Comparison of ENCODE assay signal across 8 cellular contexts in the genomic region with DNA sequence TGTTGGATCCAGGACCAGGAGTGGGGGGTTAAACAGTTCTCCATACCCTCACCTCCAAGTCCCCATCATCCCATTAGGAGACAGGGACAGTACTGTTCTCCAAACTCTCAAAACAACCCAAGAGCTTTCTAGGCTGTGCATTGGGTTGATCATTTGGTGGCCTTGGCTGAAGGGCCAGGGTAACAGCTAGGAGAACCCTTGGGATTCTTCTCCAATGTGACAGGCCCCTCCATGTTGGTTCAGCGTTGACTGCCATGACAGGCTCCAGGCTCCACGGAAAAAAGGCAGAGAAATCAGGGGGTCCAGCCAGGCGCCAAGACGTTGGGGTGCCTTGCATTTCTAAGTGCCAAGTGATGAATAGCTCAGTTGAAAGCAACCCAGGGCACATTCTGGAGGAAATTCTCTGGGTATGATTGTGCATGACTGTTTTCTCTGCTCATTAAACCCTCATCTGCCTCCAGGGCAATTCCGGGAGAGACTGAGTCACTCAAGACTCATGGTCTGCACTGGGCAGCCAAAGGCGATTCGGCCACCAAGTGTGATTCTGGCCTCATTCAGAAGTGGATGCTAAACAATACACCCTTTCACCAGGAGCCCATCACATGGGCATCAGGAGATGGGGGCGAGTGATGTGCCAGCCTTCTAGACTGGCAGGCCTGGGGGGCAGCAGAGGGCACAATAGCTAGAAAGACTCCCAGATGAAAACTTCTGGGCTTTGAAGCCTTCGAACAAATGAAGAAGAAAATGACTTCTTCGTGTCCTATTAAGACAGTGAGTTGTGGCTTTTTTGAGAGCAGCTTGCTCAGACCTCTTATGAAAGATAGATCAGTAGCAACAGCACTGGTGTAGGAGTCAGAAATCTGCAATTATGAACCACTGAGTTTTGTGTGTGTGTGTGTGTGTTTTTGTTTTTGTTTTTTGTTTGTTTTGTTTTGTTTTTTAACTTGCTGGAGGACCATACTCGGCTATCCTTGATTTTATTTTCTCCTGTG. TPM values are rescaled to one million over a fixed set of nuclear protein-coding genes. Genes with fewer than 3 reads are reported as not detected.
DNase-seq lines count a peak whose midpoint lies in the region; ATAC-seq, FAIRE-seq and TF ChIP-seq lines count a peak whose summit lies in the region.

No MANE protein-coding gene starts in this region.

- POLR2A ChIA-PET in A549 (lab: Yijun Ruan, JAX): interaction anchor here (2.3 kb wide), 1 partner anchor 27 kb away, joined by 10 read pairs; no protein-coding TSS in a partner anchor

- H3K27ac ChIP-seq in A549 (peak overlapping the region; percentile 76 to 87), KMS-11 (peak overlapping the region; percentile 30), lung (ENCODE audit: low read depth in 1 of 2, low read length in 1 of 2) (peak overlapping the region; percentile 7 to 86), upper lobe of right lung (peak overlapping the region; percentile 81)

- H3K4me3 ChIP-seq in A549 (no peak overlapping the region), KMS-11 (IDR thresholded peaks at IDR 0.05; ENCODE audit: insufficient read depth, low read depth, low read length) (no peak overlapping the region), astrocyte of the spinal cord (ENCODE audit: low read depth, low read length) (no peak overlapping the region), lung (no peak overlapping the region), upper lobe of right lung (no peak overlapping the region)

- in situ Hi-C loops in astrocyte of the spinal cord (cut with HindIII; ENCODE audit: low sequenced_read_pairs): no loop called here

- no peak for FAIRE-seq in A549 (lab: Jason Lieb, UNC)

- TF ChIP-seq RAD21 in A549 (conservative IDR thresholded peaks at IDR 0.05 in 1 of 2, IDR thresholded peaks at IDR 0.05 in 1 of 2): peak in 1 of 2 experiments; percentile 45; a peak in 3 of 5 replicates

- TF ChIP-seq POLR2A in A549 (IDR thresholded peaks at IDR 0.05; ENCODE audit: low read length): no peak

- H3K4me1 ChIP-seq in A549 (peaks cover 93% of the 10 kb centered on the region), KMS-11 (ENCODE audit: low read depth, poor library complexity, severe bottlenecking) (peaks cover 56% of the 10 kb centered on the region), lung (ENCODE audit: control insufficient read depth in 2 of 2, insufficient read depth in 2 of 2, low read length in 2 of 2) (peaks cover 3 to 20% of the 10 kb centered on the region in 2 donors), upper lobe of right lung (peaks cover 92% of the 10 kb centered on the region)

- H3K9me3 ChIP-seq in A549: no peaks in the 10 kb centered on the region
- no peaks in the 10 kb centered on the region for H3K9me3 ChIP-seq in lung (ENCODE audit: control insufficient read depth in 2 of 2, insufficient read depth in 1 of 2, low read length in 1 of 2)
- H3K9me3 ChIP-seq in upper lobe of right lung: no peaks in the 10 kb centered on the region

- no peaks in the 10 kb centered on the region for H4K20me1 ChIP-seq in KMS-11 (ENCODE audit: insufficient read depth)

- no peak for TF ChIP-seq CTCF in A549 (IDR thresholded peaks at IDR 0.05)
- TF ChIP-seq CTCF in KMS-11 (conservative IDR thresholded peaks at IDR 0.05; ENCODE audit: low read depth, low read length): no peak
- TF ChIP-seq CTCF in astrocyte of the spinal cord (IDR thresholded peaks at IDR 0.05; ENCODE audit: low read depth, low read length): no peak
- TF ChIP-seq CTCF in lung (IDR thresholded peaks at IDR 0.05; ENCODE audit: control extremely low read depth, extremely low read depth): no peak
- no peak for TF ChIP-seq CTCF in upper lobe of right lung (IDR thresholded peaks at IDR 0.05)

- H3K27me3 ChIP-seq in KMS-11 (ENCODE audit: insufficient read depth, low read depth) (peaks cover 9% of the 10 kb centered on the region; the same call in 1 of the 2 replicates), lung (ENCODE audit: control insufficient read depth, insufficient read depth) (no peaks in the 10 kb centered on the region), upper lobe of right lung (no peaks in the 10 kb centered on the region)

- no peaks in the 10 kb centered on the region for H3K79me2 ChIP-seq in KMS-11 (ENCODE audit: insufficient read depth, low read depth)

- peak; percentile 88 to 94; a peak in 4 of 5 replicates for TF ChIP-seq EP300 in A549 (IDR thresholded peaks at IDR 0.05)

- H2AFZ ChIP-seq in KMS-11 (ENCODE audit: low read depth): peak overlapping the region; percentile 14; the same call in 1 of the 2 replicates

- CTCF ChIA-PET in A549 (lab: Yijun Ruan, JAX): interaction anchor here (1.3 to 3.4 kb wide), 6 partner anchors 12 to 241 kb away, joined by 4 to 9 read pairs (median 5); no protein-coding TSS in a partner anchor

- no peaks in the 10 kb centered on the region for H3K36me3 ChIP-seq in KMS-11 (ENCODE audit: insufficient read depth)
- H3K36me3 ChIP-seq in lung (ENCODE audit: control insufficient read depth in 2 of 2, insufficient read depth in 2 of 2, low read length in 2 of 2): peaks cover 0 to 1% of the 10 kb centered on the region in 2 donors
- no peaks in the 10 kb centered on the region for H3K36me3 ChIP-seq in upper lobe of right lung

- peak overlapping the region; percentile 4; the same call in 1 of the 2 replicates for H3K9ac ChIP-seq in KMS-11

- DNase-seq in A549 (ENCODE audit: low read depth in 1 of 2, low spot score in 1 of 2): peak; percentile 57 to 73
- peak; percentile 93 for DNase-seq in astrocyte of the spinal cord (ENCODE audit: low read depth, low spot score)
- no peak for DNase-seq in lung (ENCODE audit: low spot score)
- no peak for DNase-seq in upper lobe of right lung
- DNase-seq in middle frontal gyrus (ENCODE audit: extremely low spot score, low spot score): no peak

- ATAC-seq in A549 (peak; percentile 67 to 86), GM19035 (IDR thresholded peaks at IDR 0.05; ENCODE audit: unreplicated experiment) (peak; percentile 17), lung (ENCODE audit: insufficient read depth, low FRiP score) (no peak), upper lobe of right lung (no peak), HG02870 (IDR thresholded peaks at IDR 0.05; ENCODE audit: unreplicated experiment) (no peak)

- intact Hi-C loops in upper lobe of right lung (cut with DNase I): no loop called here

- 13% methylated on average over 11 of the region's 11 CpGs for WGBS in A549 (ENCODE audit: missing lambda C conversion rate)
- WGBS in lung, 2 donors: 66 to 74% methylated on average over 11 of the region's 11 CpGs

- H3K4me2 ChIP-seq in A549 (peak overlapping the region; percentile 61), KMS-11 (peak overlapping the region; percentile 95)

TF ChIP-seq in A549, 52 proteins besides CTCF, POLR2A, EP300 and RAD21 (continues in another document):
- TF ChIP-seq FOSB (CRISPR knock-in tag; IDR thresholded peaks at IDR 0.05) (no peak), CEBPB (IDR thresholded peaks at IDR 0.05) (peak in 1 of 2 experiments; percentile 73; a peak in 2 of 4 replicates), FOSL2 (IDR thresholded peaks at IDR 0.05) (peak; percentile 96), FOSL2 (CRISPR knock-in tag; IDR thresholded peaks at IDR 0.05) (peak; percentile 93), TP53 (CRISPR knock-in tag; IDR thresholded peaks at IDR 0.05) (0 out of 2 replicates have a peak, but pooled peaks have one; percentile 29), MAZ (IDR thresholded peaks at IDR 0.05; ENCODE audit: borderline replicate concordance, low read depth, low read length) (no peak), EHMT2 (IDR thresholded peaks at IDR 0.05; ENCODE audit: low read depth) (no peak), KDM1A (IDR thresholded peaks at IDR 0.05; ENCODE audit: low read depth) (no peak), HDAC2 (IDR thresholded peaks at IDR 0.05) (no peak), GATA3 (IDR thresholded peaks at IDR 0.05; ENCODE audit: borderline replicate concordance) (peak; percentile 93)
- TF ChIP-seq, protein P1, sequence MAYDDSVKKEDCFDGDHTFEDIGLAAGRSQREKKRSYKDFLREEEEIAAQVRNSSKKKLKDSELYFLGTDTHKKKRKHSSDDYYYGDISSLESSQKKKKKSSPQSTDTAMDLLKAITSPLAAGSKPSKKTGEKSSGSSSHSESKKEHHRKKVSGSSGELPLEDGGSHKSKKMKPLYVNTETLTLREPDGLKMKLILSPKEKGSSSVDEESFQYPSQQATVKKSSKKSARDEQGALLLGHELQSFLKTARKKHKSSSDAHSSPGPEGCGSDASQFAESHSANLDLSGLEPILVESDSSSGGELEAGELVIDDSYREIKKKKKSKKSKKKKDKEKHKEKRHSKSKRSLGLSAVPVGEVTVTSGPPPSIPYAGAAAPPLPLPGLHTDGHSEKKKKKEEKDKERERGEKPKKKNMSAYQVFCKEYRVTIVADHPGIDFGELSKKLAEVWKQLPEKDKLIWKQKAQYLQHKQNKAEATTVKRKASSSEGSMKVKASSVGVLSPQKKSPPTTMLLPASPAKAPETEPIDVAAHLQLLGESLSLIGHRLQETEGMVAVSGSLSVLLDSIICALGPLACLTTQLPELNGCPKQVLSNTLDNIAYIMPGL (CRISPR knock-in tag; IDR thresholded peaks at IDR 0.05; ENCODE audit: borderline replicate concordance): no peak
- TF ChIP-seq, protein P2, sequence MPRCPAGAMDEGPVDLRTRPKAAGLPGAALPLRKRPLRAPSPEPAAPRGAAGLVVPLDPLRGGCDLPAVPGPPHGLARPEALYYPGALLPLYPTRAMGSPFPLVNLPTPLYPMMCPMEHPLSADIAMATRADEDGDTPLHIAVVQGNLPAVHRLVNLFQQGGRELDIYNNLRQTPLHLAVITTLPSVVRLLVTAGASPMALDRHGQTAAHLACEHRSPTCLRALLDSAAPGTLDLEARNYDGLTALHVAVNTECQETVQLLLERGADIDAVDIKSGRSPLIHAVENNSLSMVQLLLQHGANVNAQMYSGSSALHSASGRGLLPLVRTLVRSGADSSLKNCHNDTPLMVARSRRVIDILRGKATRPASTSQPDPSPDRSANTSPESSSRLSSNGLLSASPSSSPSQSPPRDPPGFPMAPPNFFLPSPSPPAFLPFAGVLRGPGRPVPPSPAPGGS (IDR thresholded peaks at IDR 0.05): peak; percentile 52; the same call in 1 of the 3 replicates
- TF ChIP-seq, protein P3, sequence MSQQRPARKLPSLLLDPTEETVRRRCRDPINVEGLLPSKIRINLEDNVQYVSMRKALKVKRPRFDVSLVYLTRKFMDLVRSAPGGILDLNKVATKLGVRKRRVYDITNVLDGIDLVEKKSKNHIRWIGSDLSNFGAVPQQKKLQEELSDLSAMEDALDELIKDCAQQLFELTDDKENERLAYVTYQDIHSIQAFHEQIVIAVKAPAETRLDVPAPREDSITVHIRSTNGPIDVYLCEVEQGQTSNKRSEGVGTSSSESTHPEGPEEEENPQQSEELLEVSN (IDR thresholded peaks at IDR 0.05; ENCODE audit: borderline replicate concordance, low read depth): no peak

RNA-seq across cellular contexts. Expression of a gene that starts 27.7 kb away (rescaled TPM):
- polyA plus RNA-seq in A549 (2011; rRNA removed) (309 and 350 TPM in 2 replicates), A549 (2017; fragmentation: RNase III; extraction: RNeasy Plus Mini Kit Qiagen cat#74134 plus additional on column Dnase treatment) (545 to 587 TPM (median 585 TPM) in 3 replicates), lung (100 to 1,000 TPM; 115 to 636 TPM)
- 153 and 218 TPM in 2 replicates for polyA plus RNA-seq in A549 (2012; cell fraction: cytosol; rRNA removed)
- 265 and 417 TPM in 2 replicates for polyA plus RNA-seq in A549 (2012; cell fraction: nucleus; rRNA removed)
- polyA minus RNA-seq in A549 (2011; rRNA and poly(A)+ RNA removed): 385 and 445 TPM in 2 replicates
- total RNA-seq in lung (100 to 1,000 TPM; 533 to 556 TPM), upper lobe of right lung (548 TPM)

Comparison
In these comparisons a context has a peak if more than half of its experiments do, and no peak if none do; other contexts are left out.
1. ATAC-seq: peak in A549 (2 of 2) and GM19035 (single experiment); none in lung (single experiment), upper lobe of right lung (single experiment) and HG02870 (single experiment).
2. DNase-seq: peak in A549 (2 of 2) and astrocyte of the spinal cord (single experiment); none in lung (single experiment), upper lobe of right lung (single experiment) and middle frontal gyrus (single experiment).
3. H3K27ac ChIP-seq: peak in every context shown above with its lines; median percentile 82 in A549; 81 in upper lobe of right lung; 46 in lung; 30 in KMS-11.